ENCODE assay signal across 8 cellular contexts in the genomic region with DNA sequence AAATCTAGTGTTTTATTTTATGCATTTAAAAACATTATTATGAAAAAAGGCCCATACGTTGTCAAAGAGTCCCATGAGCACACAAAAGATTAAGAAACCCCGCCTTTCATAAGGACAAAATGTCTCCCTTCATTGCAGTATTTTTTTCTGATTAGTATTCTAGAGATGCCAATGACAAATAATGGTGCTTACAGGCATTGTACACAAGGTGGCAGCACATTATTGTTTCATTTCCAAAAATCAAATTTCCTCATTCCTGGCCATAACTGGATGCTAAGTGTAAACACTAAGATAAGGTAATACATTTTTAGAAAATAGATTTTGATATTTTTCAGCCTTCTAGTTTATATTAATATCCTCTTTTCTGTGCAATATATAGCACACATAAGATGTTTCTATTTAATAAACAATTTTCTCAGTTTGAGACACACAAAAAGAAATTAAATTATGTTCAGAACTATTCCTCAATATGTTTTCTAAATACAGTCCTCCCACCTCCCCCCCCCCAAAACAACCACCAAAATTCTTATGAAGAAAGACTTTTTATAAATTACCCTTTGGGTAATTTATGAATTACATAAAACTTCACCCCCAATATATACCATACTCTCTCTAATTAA. TPM values are rescaled to one million over a fixed set of nuclear protein-coding genes. Genes with fewer than 3 reads are reported as not detected.
A peak's percentile ranks its signal among the peaks of the same experiment; 100 is the strongest.
DNase-seq lines count a peak whose midpoint lies in the region; ATAC-seq, FAIRE-seq and TF ChIP-seq lines count a peak whose summit lies in the region.

No MANE protein-coding gene starts in this region.

- DNase-seq in D721Med (ENCODE audit: insufficient read length, low spot score) (peak; percentile 14), NB4 (ENCODE audit: low read depth) (peak; percentile 34), left cardiac atrium (no peak), gastrocnemius medialis (no peak), occipital lobe (lab: John Stamatoyannopoulos, UW) (no peak), GM19238 (ENCODE audit: insufficient read length, low spot score) (no peak)

- intact Hi-C loops in left cardiac atrium (cut with DNase I) (no loop called here), gastrocnemius medialis (cut with DNase I; ENCODE audit: low total_unique reads) (no loop called here)

- H3K9me3 ChIP-seq in gastrocnemius medialis: no peaks in the 10 kb centered on the region

- H3K27ac ChIP-seq in VCaP (no peak overlapping the region), gastrocnemius medialis (no peak overlapping the region)

- in situ Hi-C loops in gastrocnemius medialis (cut with MboI; ENCODE audit: low sequenced_read_pairs in 4 of 4): loop anchor here in 1 of 4 donors (10.0 kb wide), 1 partner anchor 276 kb away; no protein-coding TSS in a partner anchor

- ATAC-seq in GM19463 (IDR thresholded peaks at IDR 0.05; ENCODE audit: unreplicated experiment) (peak; percentile 54), left cardiac atrium (peak; percentile 49 to 55), gastrocnemius medialis (peak; percentile 33 to 36)

- H3K27me3 ChIP-seq in gastrocnemius medialis: no peaks in the 10 kb centered on the region

- TF ChIP-seq CTCF in D721Med (IDR thresholded peaks at IDR 0.05; ENCODE audit: insufficient read depth, missing control alignments) (peak; percentile 87), NB4 (IDR thresholded peaks at IDR 0.05; ENCODE audit: low read depth, low read length) (peak; percentile 50), VCaP (conservative IDR thresholded peaks at IDR 0.05) (peak; percentile 90), gastrocnemius medialis (IDR thresholded peaks at IDR 0.05 in 4 of 5, conservative IDR thresholded peaks at IDR 0.05 in 1 of 5) (peak; percentile 20 to 65 (median 34))

- no peaks in the 10 kb centered on the region for H3K36me3 ChIP-seq in gastrocnemius medialis

- H3K4me1 ChIP-seq in gastrocnemius medialis: no peaks in the 10 kb centered on the region

- peak; percentile 91 for FAIRE-seq in D721Med (lab: Jason Lieb, UNC)

- TF ChIP-seq POLR2A in NB4 (IDR thresholded peaks at IDR 0.05; ENCODE audit: extremely low read depth, insufficient read length) (no peak), gastrocnemius medialis (IDR thresholded peaks at IDR 0.05) (no peak)

- H3K4me3 ChIP-seq in NB4 (ENCODE audit: low read depth, low read length) (no peak overlapping the region), gastrocnemius medialis (no peak overlapping the region)

RNA-seq across cellular contexts. Expression of gene TIGD2, which starts 47.7 kb away (rescaled TPM):
- total RNA-seq in left cardiac atrium (1 to 10 TPM; 2.2 to 2.7 TPM), gastrocnemius medialis (1 to 10 TPM; 1.7 to 2.8 (median 2.4) TPM), occipital lobe (15.1 TPM)

Comparison
In these comparisons a context has a peak if more than half of its experiments do, and no peak if none do; other contexts are left out.
1. DNase-seq: peak in D721Med (single experiment) and NB4 (single experiment); none in left cardiac atrium (single experiment), gastrocnemius medialis (0 of 2), occipital lobe (single experiment) and GM19238 (single experiment).
2. CTCF ChIP-seq: peak in every context shown above with its lines; median percentile 90 in VCaP; 87 in D721Med; 50 in NB4; 34 in gastrocnemius medialis.
3. Peak in every context shown above with its lines, with median percentiles within 50 percentile points of each other: ATAC-seq.